Comparison of ENCODE assay signal across 9 cellular contexts in genomic region chr19:18596752-18597157, GRCh38. TPM values are rescaled to one million over a fixed set of nuclear protein-coding genes. Genes with fewer than 3 reads are reported as not detected.
DNase-seq lines count a peak whose midpoint lies in the region; ATAC-seq, FAIRE-seq and TF ChIP-seq lines count a peak whose summit lies in the region.
"Had no signal": no experiment of that assay in that cellular context is flagged by ENCODE, and none has a peak within 500 bp of the region (broad histone marks: within the 10 kb centered on the region; RNA-seq: fewer than 3 reads in every experiment).

No MANE protein-coding gene starts in this region.

- H3K27me3 ChIP-seq in GM12878 (replicated peaks in 1 of 2; ENCODE audit: control insufficient read depth in 2 of 2, insufficient read depth in 2 of 2, low read length in 1 of 2) = peaks cover 2% of the 10 kb centered on the region in 2 experiments; a peak in 1 of 4 replicates
- H3K27me3 ChIP-seq in dorsolateral prefrontal cortex = peaks cover 0 to 31% (median 12%) of the 10 kb centered on the region in 45 donors

- TF ChIP-seq RAD21 in GM12878 (IDR thresholded peaks at IDR 0.05; ENCODE audit: insufficient read depth, low read depth, low read length) = no peak

- no peak overlapping the region for H3K27ac ChIP-seq in GM12878 (ENCODE audit: control insufficient read depth, insufficient read depth)
- H3K27ac ChIP-seq in dorsolateral prefrontal cortex = no peak overlapping the region
- H3K27ac ChIP-seq: KMS-11 had no signal

- 38% methylated on average over 20 of the region's 21 CpGs for WGBS in GM12878 (ENCODE audit: insufficient coverage, insufficient replicate concordance, low lambda C conversion rate, missing lambda C conversion rate)

- POLR2A ChIA-PET in GM12878 (lab: Charles Lee) = no interaction called here

- no peak for TF ChIP-seq EP300 in GM12878 (IDR thresholded peaks at IDR 0.05; ENCODE audit: borderline replicate concordance in 1 of 2, control insufficient read depth in 1 of 2, low read depth in 2 of 2, low read length in 2 of 2)

- H3K4me3 ChIP-seq in GM12878 = no peak overlapping the region
- H3K4me3 ChIP-seq in dorsolateral prefrontal cortex = no peak overlapping the region

- 0 out of 3 replicates have a peak, but pooled peaks have one; percentile 29 for ATAC-seq in GM12878
- ATAC-seq in GM19467 (IDR thresholded peaks at IDR 0.05; ENCODE audit: unreplicated experiment) = no peak

- no peaks in the 10 kb centered on the region for H3K79me2 ChIP-seq in GM12878 (ENCODE audit: control insufficient read depth, insufficient read depth, low read length)

- H3K27ac Mint-ChIP-seq in nephron progenitor cell = no peak overlapping the region

- no peak overlapping the region for H3K9ac ChIP-seq in GM12878 (ENCODE audit: control insufficient read depth, insufficient read depth, low read length)
- H3K9ac ChIP-seq: KMS-11 had no signal

- SMC1A ChIA-PET in GM12878 (lab: Charles Lee; ENCODE audit: uncharacterized antibody, unreplicated experiment) = no interaction called here

- H3K36me3 ChIP-seq in GM12878 (ENCODE audit: control insufficient read depth in 2 of 2, insufficient read depth in 2 of 2, low read length in 1 of 2) = no peaks in the 10 kb centered on the region

- DNase-seq in EL = peak; percentile 20
- peak; percentile 71 for DNase-seq in NCI-H2029 (lab: John Stamatoyannopoulos, UW)
- no peak for DNase-seq in GM12878 (ENCODE audit: low read depth, low spot score)
- DNase-seq in nephron progenitor cell = peak; percentile 78
- DNase-seq in AG20443 (ENCODE audit: low spot score) = no peak
- DNase-seq in activated CD8-positive, alpha-beta memory T cell treated with anti-CD3 and anti-CD28 coated beads for 24 hours = no peak
- no peak for DNase-seq in dorsolateral prefrontal cortex

- RAD21 ChIA-PET in GM12878 (lab: Charles Lee; ENCODE audit: unreplicated experiment) = no interaction called here

- no peaks in the 10 kb centered on the region for H3K9me3 Mint-ChIP-seq in nephron progenitor cell

- no peak overlapping the region for H2AFZ ChIP-seq in GM12878 (ENCODE audit: control insufficient read depth, low read depth, low read length)

- no peaks in the 10 kb centered on the region; the same call in 1 of the 2 replicates for H4K20me1 ChIP-seq in GM12878 (ENCODE audit: control insufficient read depth, insufficient read depth)

- intact Hi-C loops in GM12878 (cut with micrococcal nuclease; ENCODE audit: unreplicated experiment) (no loop called here), dorsolateral prefrontal cortex (cut with DNase I) (loop anchor here in 1 of 2 donors (5.0 kb wide), 1 partner anchor 91 kb away; no protein-coding TSS in a partner anchor)

- CTCF ChIA-PET in GM12878 (lab: Yijun Ruan, JAX) = no interaction called here

- no peak for FAIRE-seq in GM12878 (lab: Jason Lieb, UNC)

- TF ChIP-seq CTCF in GM12878 (IDR thresholded peaks at IDR 0.05 in 2 of 3, conservative IDR thresholded peaks at IDR 0.05 in 1 of 3; ENCODE audit: control insufficient read depth in 2 of 3, extremely low read depth in 1 of 3, insufficient read depth in 1 of 3, low read depth in 3 of 3, low read length in 3 of 3) = no peak
- TF ChIP-seq CTCF in nephron progenitor cell (IDR thresholded peaks at IDR 0.05) = no peak
- no peak for TF ChIP-seq CTCF in dorsolateral prefrontal cortex (IDR thresholded peaks at IDR 0.05 in 54 of 56, conservative IDR thresholded peaks at IDR 0.05 in 2 of 56; ENCODE audit: low read depth in 1 of 56, partially characterized antibody in 56 of 56)

- no peak overlapping the region for H3K4me3 Mint-ChIP-seq in nephron progenitor cell

- peaks cover 9% of the 10 kb centered on the region for H3K4me1 ChIP-seq in GM12878 (ENCODE audit: control insufficient read depth, insufficient read depth, low read length)

- no peak overlapping the region for H3K4me2 ChIP-seq in GM12878 (ENCODE audit: control insufficient read depth, insufficient read depth)
- H3K4me2 ChIP-seq: KMS-11 had no signal

- peaks cover 25% of the 10 kb centered on the region for H3K27me3 Mint-ChIP-seq in nephron progenitor cell (ENCODE audit: low read depth, poor library complexity)

- no TSS peak for BruUV-seq in GM12878 (replicated peaks; lab: Mats Ljungman, UMichigan)

- TF ChIP-seq POLR2A in GM12878 (IDR thresholded peaks at IDR 0.05; ENCODE audit: low read depth, low read length) = no peak

- in situ Hi-C loops in GM12878 (cut with MboI) = no loop called here

- peaks cover 41% of the 10 kb centered on the region for H3K4me1 Mint-ChIP-seq in nephron progenitor cell

- no peaks in the 10 kb centered on the region for H3K36me3 Mint-ChIP-seq in nephron progenitor cell (ENCODE audit: low read depth)

- H3K9me3 ChIP-seq in GM12878 (replicated peaks; ENCODE audit: control insufficient read depth, insufficient read depth, low read length) = no peaks in the 10 kb centered on the region

RNA-seq across cellular contexts. Expression of gene REX1BD, which starts 8.2 kb away (rescaled TPM):
- total RNA-seq in GM12878 (2013; cell fraction: nucleolus; rRNA removed) = 15.2 and 18.7 TPM in 2 replicates
- total RNA-seq in GM12878 (2014; rRNA removed) (49.7 and 57.8 TPM in 2 replicates), GM12878 (2014; rRNA removed; fragmentation: Illumina TruSeq; extraction: Trizol) (6.4 and 7.1 TPM in 2 replicates), GM12878 (2021) (58.2 and 62.7 TPM in 2 replicates), dorsolateral prefrontal cortex (100 to 1,000 TPM in 33 of 120 experiments, 10 to 100 TPM in 87; 49.9 to 127 (median 88.9) TPM)
- polyA plus RNA-seq in GM12878 (2011; ENCODE audit: low read depth) = 15.2 TPM
- polyA plus RNA-seq in GM12878 (2011; rRNA removed) (7.8 and 12.1 TPM in 2 replicates), GM12878 (2014; fragmentation: Illumina TruSeq; extraction: Trizol) (1.8 and 3.1 TPM in 2 replicates), GM12878 (2014; fragmentation: Nextera tagmentation; extraction: Ambion mirVana) (1 to 10 TPM; 1.1 to 3.3 TPM), GM12878 (2014; rRNA removed) (64.4 and 84.2 TPM in 2 replicates), GM12878 (2016; fragmentation: Nextera tagmentation; extraction: Ambion mirVana) (100 to 1,000 TPM in 1 of 2 experiments, 10 to 100 TPM in 1; 88.9 to 101 TPM)
- 23.9 and 40.8 TPM in 2 replicates for polyA plus RNA-seq in GM12878 (2011; cell fraction: cytosol; rRNA removed)
- 74.8 and 100 TPM in 2 replicates for polyA plus RNA-seq in GM12878 (2011; cell fraction: nucleus; rRNA removed)
- polyA plus RNA-seq in GM12878 (2012) = 40.7 and 41.1 TPM in 2 replicates
- polyA minus RNA-seq in GM12878 (2011; rRNA and poly(A)+ RNA removed) = 0.80 and 1.7 TPM in 2 replicates
- polyA minus RNA-seq in GM12878 (2011; cell fraction: cytosol; rRNA and poly(A)+ RNA removed) = 3.6 and 8.6 TPM in 2 replicates
- 4.7 and 6.4 TPM in 2 replicates for polyA minus RNA-seq in GM12878 (2011; cell fraction: nucleus; rRNA and poly(A)+ RNA removed)

RNA-seq across cellular contexts. Expression of gene CRLF1, which starts 9.8 kb away (rescaled TPM):
- total RNA-seq in GM12878 (2013; cell fraction: nucleolus; rRNA removed) = not detected in 2 replicates
- total RNA-seq in GM12878 (2014; rRNA removed) = not detected in 2 replicates
- not detected in 2 replicates for total RNA-seq in GM12878 (2014; rRNA removed; fragmentation: Illumina TruSeq; extraction: Trizol)
- 0.33 and 0.43 TPM in 2 replicates for total RNA-seq in GM12878 (2021)
- 1.8 TPM for polyA plus RNA-seq in GM12878 (2011; ENCODE audit: low read depth)
- polyA plus RNA-seq in GM12878 (2011; rRNA removed) = not detected in 2 replicates
- 0.10 and 0.27 TPM in 2 replicates for polyA plus RNA-seq in GM12878 (2011; cell fraction: cytosol; rRNA removed)
- 0.51 and 0.72 TPM in 2 replicates for polyA plus RNA-seq in GM12878 (2011; cell fraction: nucleus; rRNA removed)
- polyA plus RNA-seq in GM12878 (2012) = 2.3 and 3.3 TPM in 2 replicates
- polyA plus RNA-seq in GM12878 (2014; fragmentation: Illumina TruSeq; extraction: Trizol) = not detected in 2 replicates
- under 1 TPM; 0.35 to 0.76 TPM for polyA plus RNA-seq in GM12878 (2014; fragmentation: Nextera tagmentation; extraction: Ambion mirVana)
- polyA plus RNA-seq in GM12878 (2014; rRNA removed) = 0.10 TPM in 1 of 2 replicates, not detected in the other
- polyA plus RNA-seq in GM12878 (2016; fragmentation: Nextera tagmentation; extraction: Ambion mirVana) = 1 to 10 TPM in 1 of 2 experiments, under 1 TPM in 1; 0.63 to 1.2 TPM
- not detected in 2 replicates for polyA minus RNA-seq in GM12878 (2011; rRNA and poly(A)+ RNA removed)
- polyA minus RNA-seq in GM12878 (2011; cell fraction: cytosol; rRNA and poly(A)+ RNA removed) = not detected in 2 replicates
- not detected in 2 replicates for polyA minus RNA-seq in GM12878 (2011; cell fraction: nucleus; rRNA and poly(A)+ RNA removed)
- total RNA-seq in dorsolateral prefrontal cortex = 100 to 1,000 TPM in 2 of 120 experiments, 10 to 100 TPM in 117, 1 to 10 TPM in 1; 5.0 to 148 (median 44.3) TPM

RNA-seq across cellular contexts. Expression of gene TMEM59L, which starts 15.9 kb away (rescaled TPM):
- not detected in 2 replicates for total RNA-seq in GM12878 (2013; cell fraction: nucleolus; rRNA removed)
- total RNA-seq in GM12878 (2014; rRNA removed) (0.06 TPM in 1 of 2 replicates, not detected in the other), GM12878 (2014; rRNA removed; fragmentation: Illumina TruSeq; extraction: Trizol) (not detected in 2 replicates), GM12878 (2021) (not detected in 2 replicates), dorsolateral prefrontal cortex (100 to 1,000 TPM; 128 to 572 (median 372) TPM)
- polyA plus RNA-seq in GM12878 (2011; ENCODE audit: low read depth) = not detected
- polyA plus RNA-seq in GM12878 (2011; rRNA removed) (not detected in 2 replicates), GM12878 (2014; fragmentation: Illumina TruSeq; extraction: Trizol) (not detected in 2 replicates), GM12878 (2014; fragmentation: Nextera tagmentation; extraction: Ambion mirVana) (not detected), GM12878 (2014; rRNA removed) (not detected in 2 replicates), GM12878 (2016; fragmentation: Nextera tagmentation; extraction: Ambion mirVana) (not detected)
- not detected in 2 replicates for polyA plus RNA-seq in GM12878 (2011; cell fraction: cytosol; rRNA removed)
- 0.15 and 0.27 TPM in 2 replicates for polyA plus RNA-seq in GM12878 (2011; cell fraction: nucleus; rRNA removed)
- 0.09 TPM in 1 of 2 replicates, not detected in the other for polyA plus RNA-seq in GM12878 (2012)
- not detected in 2 replicates for polyA minus RNA-seq in GM12878 (2011; rRNA and poly(A)+ RNA removed)
- polyA minus RNA-seq in GM12878 (2011; cell fraction: cytosol; rRNA and poly(A)+ RNA removed) = not detected in 2 replicates
- not detected in 2 replicates for polyA minus RNA-seq in GM12878 (2011; cell fraction: nucleus; rRNA and poly(A)+ RNA removed)

RNA-seq across cellular contexts. Expression of gene UBA52, which starts 25.1 kb away (rescaled TPM):
- 129 and 132 TPM in 2 replicates for total RNA-seq in GM12878 (2013; cell fraction: nucleolus; rRNA removed)
- 1,493 and 1,661 TPM in 2 replicates for total RNA-seq in GM12878 (2014; rRNA removed)
- 1,429 and 1,442 TPM in 2 replicates for total RNA-seq in GM12878 (2014; rRNA removed; fragmentation: Illumina TruSeq; extraction: Trizol)
- total RNA-seq in GM12878 (2021) = 1,629 and 1,678 TPM in 2 replicates
- 10,819 TPM for polyA plus RNA-seq in GM12878 (2011; ENCODE audit: low read depth)
- 910 and 1,613 TPM in 2 replicates for polyA plus RNA-seq in GM12878 (2011; rRNA removed)
- polyA plus RNA-seq in GM12878 (2011; cell fraction: cytosol; rRNA removed) = 3,476 and 4,794 TPM in 2 replicates
- 839 and 898 TPM in 2 replicates for polyA plus RNA-seq in GM12878 (2011; cell fraction: nucleus; rRNA removed)
- 3,669 and 4,620 TPM in 2 replicates for polyA plus RNA-seq in GM12878 (2012)
- polyA plus RNA-seq in GM12878 (2014; fragmentation: Illumina TruSeq; extraction: Trizol) = 2,280 and 2,392 TPM in 2 replicates
- 1,000 to 10,000 TPM; 2,192 to 2,288 TPM for polyA plus RNA-seq in GM12878 (2014; fragmentation: Nextera tagmentation; extraction: Ambion mirVana)
- 2,186 and 2,597 TPM in 2 replicates for polyA plus RNA-seq in GM12878 (2014; rRNA removed)
- 1,000 to 10,000 TPM; 1,131 to 1,180 TPM for polyA plus RNA-seq in GM12878 (2016; fragmentation: Nextera tagmentation; extraction: Ambion mirVana)
- 1,757 and 2,399 TPM in 2 replicates for polyA minus RNA-seq in GM12878 (2011; rRNA and poly(A)+ RNA removed)
- 394 and 436 TPM in 2 replicates for polyA minus RNA-seq in GM12878 (2011; cell fraction: cytosol; rRNA and poly(A)+ RNA removed)
- 157 and 251 TPM in 2 replicates for polyA minus RNA-seq in GM12878 (2011; cell fraction: nucleus; rRNA and poly(A)+ RNA removed)
- 100 to 1,000 TPM; 378 to 577 (median 453) TPM for total RNA-seq in dorsolateral prefrontal cortex

RNA-seq across cellular contexts. Expression of gene KXD1, which starts 39.1 kb away (rescaled TPM):
- total RNA-seq in GM12878 (2013; cell fraction: nucleolus; rRNA removed) = 63.6 and 63.9 TPM in 2 replicates
- total RNA-seq in GM12878 (2014; rRNA removed) (116 and 128 TPM in 2 replicates), GM12878 (2014; rRNA removed; fragmentation: Illumina TruSeq; extraction: Trizol) (75.5 and 82.0 TPM in 2 replicates), GM12878 (2021) (109 and 111 TPM in 2 replicates), dorsolateral prefrontal cortex (10 to 100 TPM; 46.5 to 90.8 (median 64.8) TPM)
- polyA plus RNA-seq in GM12878 (2011; ENCODE audit: low read depth) = 63.3 TPM
- polyA plus RNA-seq in GM12878 (2011; rRNA removed) (67.3 and 130 TPM in 2 replicates), GM12878 (2014; fragmentation: Illumina TruSeq; extraction: Trizol) (91.4 and 151 TPM in 2 replicates), GM12878 (2014; fragmentation: Nextera tagmentation; extraction: Ambion mirVana) (10 to 100 TPM; 27.5 to 44.9 TPM), GM12878 (2014; rRNA removed) (193 and 209 TPM in 2 replicates), GM12878 (2016; fragmentation: Nextera tagmentation; extraction: Ambion mirVana) (100 to 1,000 TPM; 182 to 191 TPM)
- 191 and 223 TPM in 2 replicates for polyA plus RNA-seq in GM12878 (2011; cell fraction: cytosol; rRNA removed)
- polyA plus RNA-seq in GM12878 (2011; cell fraction: nucleus; rRNA removed) = 161 and 189 TPM in 2 replicates
- polyA plus RNA-seq in GM12878 (2012) = 111 and 123 TPM in 2 replicates
- 68.5 and 130 TPM in 2 replicates for polyA minus RNA-seq in GM12878 (2011; rRNA and poly(A)+ RNA removed)
- polyA minus RNA-seq in GM12878 (2011; cell fraction: cytosol; rRNA and poly(A)+ RNA removed) = 52.8 and 63.2 TPM in 2 replicates
- 18.9 and 32.5 TPM in 2 replicates for polyA minus RNA-seq in GM12878 (2011; cell fraction: nucleus; rRNA and poly(A)+ RNA removed)

Comparison
In these comparisons a context has a peak if more than half of its experiments do, and no peak if none do; other contexts are left out.
1. DNase-seq: peak in EL (single experiment), NCI-H2029 (single experiment) and nephron progenitor cell (single experiment); none in GM12878 (single experiment), AG20443 (single experiment), activated CD8-positive, alpha-beta memory T cell treated with anti-CD3 and anti-CD28 coated beads for 24 hours (single experiment) and dorsolateral prefrontal cortex (0 of 10).
2. RNA of gene CRLF1, which starts 9.8 kb away (total RNA-seq): 5.0 to 148 TPM in dorsolateral prefrontal cortex; 0.33 to 0.43 TPM in GM12878; every median in the first group is over 4 times any median in the second.
3. RNA of gene TMEM59L, which starts 15.9 kb away (total RNA-seq): 128 to 572 TPM in dorsolateral prefrontal cortex; 0.06 TPM in GM12878; every median in the first group is over 100 times any median in the second.